Comparison of ENCODE assay signal across 32 cellular contexts in the genomic region with DNA sequence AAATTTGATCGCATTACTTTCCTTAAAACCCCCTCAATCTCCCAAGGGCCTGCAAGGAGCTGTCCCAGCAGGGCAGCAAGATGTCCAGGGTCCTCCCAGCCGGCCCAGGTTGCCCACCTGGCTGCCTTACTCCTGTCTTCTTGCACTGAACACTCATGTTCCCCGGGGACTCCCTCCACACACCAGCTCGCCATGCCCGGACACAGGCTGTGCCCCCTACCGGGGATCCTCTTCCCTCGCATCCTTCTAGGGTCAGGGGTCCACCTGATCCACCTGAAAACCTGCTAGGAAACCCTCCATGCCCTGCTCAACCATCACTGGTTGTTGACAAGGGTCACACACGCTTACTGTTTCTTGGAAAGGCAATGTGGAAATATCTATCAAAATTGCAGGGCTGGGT.
"Had no signal": no experiment of that assay in that cellular context is flagged by ENCODE, and none has a peak within 500 bp of the region (broad histone marks: within the 10 kb centered on the region; RNA-seq: fewer than 3 reads in every experiment).

No MANE protein-coding gene starts in this region.

- H3K36me3 Mint-ChIP-seq: activated CD8-positive, alpha-beta memory T cell treated with anti-CD3 and anti-CD28 coated beads, Interleukin-2, amount 10 ng/mL, durations not matched to agents 7 days and 5 days; activated naive CD4-positive, alpha-beta T cell treated with anti-CD3 and anti-CD28 coated beads, Interleukin-2, amount 50 U/mL, for 72 hours; mesothelial cell of epicardium; naive B cell; stimulated activated effector memory CD8-positive, alpha-beta T cell treated with anti-CD3 and anti-CD28 coated beads, Interleukin-12 subunit alpha, Interleukin-12 subunit beta, amount 100 ng/mL, for 72 hours; type B pancreatic cell had no signal

- H3K9me3 ChIP-seq: breast epithelium, esophagus squamous epithelium, left ventricle myocardium inferior, ovary, uterus had no signal

- H3K4me3 Mint-ChIP-seq: activated CD4-positive, alpha-beta T cell treated with anti-CD3 and anti-CD28 coated beads, Interleukin-2, amount 10 ng/mL, durations not matched to agents 24 days and 14 days; activated CD8-positive, alpha-beta memory T cell treated with anti-CD3 and anti-CD28 coated beads, Interleukin-2, amount 10 ng/mL, durations not matched to agents 7 days and 5 days; activated CD8-positive, alpha-beta T cell treated with anti-CD3 and anti-CD28 coated beads for 36 hours; activated T-cell treated with anti-CD3 and anti-CD28 coated beads, Interleukin-2, amount 50 U/mL, for 72 hours; central memory CD8-positive, alpha-beta T cell; dendritic cell treated with granulocyte-macrophage colony-stimulating factor and Interleukin-4, amounts not matched to agents 40 ng/mL and 50 ng/mL, for 4 days; mesothelial cell of epicardium; naive B cell; stimulated activated effector memory CD8-positive, alpha-beta T cell treated with anti-CD3 and anti-CD28 coated beads, Interleukin-12 subunit alpha, Interleukin-12 subunit beta, amount 100 ng/mL, for 72 hours; stimulated activated naive CD8-positive, alpha-beta T cell treated with anti-CD3 and anti-CD28 coated beads, Interleukin-15, Interleukin-2, amounts not matched to agents 100 ng/mL and 50 ng/mL, for 24 hours; type B pancreatic cell had no signal

- H3K27ac Mint-ChIP-seq: activated CD4-positive, alpha-beta T cell treated with anti-CD3 and anti-CD28 coated beads, Interleukin-2, amount 10 ng/mL, durations not matched to agents 24 days and 14 days; activated CD8-positive, alpha-beta memory T cell treated with anti-CD3 and anti-CD28 coated beads, Interleukin-2, amount 10 ng/mL, durations not matched to agents 7 days and 5 days; activated CD8-positive, alpha-beta T cell treated with anti-CD3 and anti-CD28 coated beads for 36 hours; activated naive CD4-positive, alpha-beta T cell treated with anti-CD3 and anti-CD28 coated beads, Interleukin-2, amount 50 U/mL, for 72 hours; activated T-cell treated with anti-CD3 and anti-CD28 coated beads, Interleukin-2, amount 50 U/mL, for 72 hours; dendritic cell treated with granulocyte-macrophage colony-stimulating factor and Interleukin-4, amounts not matched to agents 40 ng/mL and 50 ng/mL, for 4 days; mesothelial cell of epicardium; naive B cell; progenitor cell of endocrine pancreas; stimulated activated effector memory CD8-positive, alpha-beta T cell treated with anti-CD3 and anti-CD28 coated beads, Interleukin-12 subunit alpha, Interleukin-12 subunit beta, amount 100 ng/mL, for 72 hours; stimulated activated naive CD8-positive, alpha-beta T cell treated with anti-CD3 and anti-CD28 coated beads, Interleukin-15, Interleukin-2, amounts not matched to agents 100 ng/mL and 50 ng/mL, for 24 hours; type B pancreatic cell had no signal

- H3K9me3 Mint-ChIP-seq: activated CD8-positive, alpha-beta T cell treated with anti-CD3 and anti-CD28 coated beads for 36 hours; dendritic cell treated with granulocyte-macrophage colony-stimulating factor and Interleukin-4, amounts not matched to agents 40 ng/mL and 50 ng/mL, for 4 days; mesothelial cell of epicardium; stimulated activated naive CD8-positive, alpha-beta T cell treated with anti-CD3 and anti-CD28 coated beads, Interleukin-15, Interleukin-2, amounts not matched to agents 100 ng/mL and 50 ng/mL, for 24 hours; type B pancreatic cell had no signal

- H3K4me3 ChIP-seq: breast epithelium, esophagus squamous epithelium, left ventricle myocardium inferior, lung, ovary, skin epidermis, uterus had no signal

- H3K27ac ChIP-seq: breast epithelium, epithelial cell of prostate, esophagus squamous epithelium, left ventricle myocardium inferior, ovary, skin epidermis, uterus, VCaP had no signal

- H3K27me3 Mint-ChIP-seq: activated CD4-positive, alpha-beta T cell treated with anti-CD3 and anti-CD28 coated beads, Interleukin-2, amount 10 ng/mL, durations not matched to agents 24 days and 14 days; activated CD8-positive, alpha-beta memory T cell treated with anti-CD3 and anti-CD28 coated beads, Interleukin-2, amount 10 ng/mL, durations not matched to agents 7 days and 5 days; activated CD8-positive, alpha-beta T cell treated with anti-CD3 and anti-CD28 coated beads for 36 hours; central memory CD8-positive, alpha-beta T cell had no signal

- H3K36me3 ChIP-seq: breast epithelium, esophagus squamous epithelium, left ventricle myocardium inferior, ovary, uterus had no signal

- DNase-seq: activated CD4-positive, alpha-beta T cell treated with anti-CD3 and anti-CD28 coated beads, Interleukin-2, amount 10 ng/mL, durations not matched to agents 24 days and 14 days; activated CD4-positive, CD25-positive, alpha-beta regulatory T cell treated with anti-CD3 and anti-CD28 coated beads, Interleukin-2, amount 50 U/mL, for 72 hours; activated CD8-positive, alpha-beta memory T cell treated with anti-CD3 and anti-CD28 coated beads, Interleukin-2, amount 10 ng/mL, durations not matched to agents 7 days and 5 days; activated CD8-positive, alpha-beta T cell treated with anti-CD3 and anti-CD28 coated beads for 36 hours; activated naive CD4-positive, alpha-beta T cell; activated T-cell treated with anti-CD3 and anti-CD28 coated beads for 4 hours; activated T-cell treated with anti-CD3 and anti-CD28 coated beads, Interleukin-2, amount 50 U/mL, for 72 hours; effector CD4-positive, alpha-beta T cell; esophagus squamous epithelium; foreskin melanocyte; left ventricle myocardium inferior; naive B cell; ovary; stimulated activated CD4-positive, alpha-beta T cell treated with anti-CD3 and anti-CD28 coated beads, Interleukin-12 subunit alpha, Interleukin-12 subunit beta, amount 100 ng/mL, for 4 hours; stimulated activated CD4-positive, alpha-beta T cell treated with anti-CD3 and anti-CD28 coated beads, Interleukin-4, amount 100 ng/mL, for 1 hour; substantia nigra; T-helper 9 cell; uterus had no signal

- H3K4me1 Mint-ChIP-seq: activated CD4-positive, alpha-beta T cell treated with anti-CD3 and anti-CD28 coated beads, Interleukin-2, amount 10 ng/mL, durations not matched to agents 24 days and 14 days; activated CD8-positive, alpha-beta memory T cell treated with anti-CD3 and anti-CD28 coated beads, Interleukin-2, amount 10 ng/mL, durations not matched to agents 7 days and 5 days; central memory CD8-positive, alpha-beta T cell; naive B cell; stimulated activated effector memory CD8-positive, alpha-beta T cell treated with anti-CD3 and anti-CD28 coated beads, Interleukin-12 subunit alpha, Interleukin-12 subunit beta, amount 100 ng/mL, for 72 hours had no signal

- ATAC-seq: activated CD8-positive, alpha-beta memory T cell treated with anti-CD3 and anti-CD28 coated beads, Interleukin-2, amount 10 ng/mL, durations not matched to agents 7 days and 5 days; activated CD8-positive, alpha-beta T cell treated with anti-CD3 and anti-CD28 coated beads for 36 hours; activated naive CD4-positive, alpha-beta T cell treated with anti-CD3 and anti-CD28 coated beads, Interleukin-2, amount 50 U/mL, for 72 hours; activated T-cell treated with anti-CD3 and anti-CD28 coated beads, Interleukin-2, amount 50 U/mL, for 72 hours; sciatic nerve; stimulated activated effector memory CD8-positive, alpha-beta T cell treated with anti-CD3 and anti-CD28 coated beads, Interleukin-12 subunit alpha, Interleukin-12 subunit beta, amount 100 ng/mL, for 72 hours had no signal

- H3K27me3 ChIP-seq: breast epithelium, ovary, uterus had no signal

- H3K4me1 ChIP-seq: breast epithelium, esophagus squamous epithelium, left ventricle myocardium inferior, uterus had no signal
